In genomic region chr4:171809854-171810253, GRCh38 we compare ENCODE assay signal across 4 cellular contexts.
A peak's percentile ranks its signal among the peaks of the same experiment; 100 is the strongest.
TF ChIP-seq lines count a peak whose summit lies in the region.

No MANE protein-coding gene starts in this region.

TF ChIP-seq in A549, 52 proteins besides CTCF, POLR2A, EP300 and RAD21:
- no peak for TF ChIP-seq ZSCAN20 (CRISPR knock-in tag; IDR thresholded peaks at IDR 0.05)
- TF ChIP-seq MAFK (IDR thresholded peaks at IDR 0.05; ENCODE audit: partially characterized antibody), result peak; percentile 84
TF ChIP-seq in A549: peak in this region for 1.

TF ChIP-seq in IMR-90, 13 proteins besides CTCF, POLR2A, EP300 and RAD21:
- peak; percentile 78 for TF ChIP-seq MAFK (IDR thresholded peaks at IDR 0.05; ENCODE audit: low read depth, low read length)
- no peak for TF ChIP-seq MAZ (IDR thresholded peaks at IDR 0.05; ENCODE audit: borderline replicate concordance, low read depth, low read length)

TF ChIP-seq in K562, 482 proteins besides CTCF, POLR2A, EP300 and RAD21:
- TF ChIP-seq ZNF124 (CRISPR knock-in tag; IDR thresholded peaks at IDR 0.05), result no peak
- TF ChIP-seq ZNF316 (IDR thresholded peaks at IDR 0.05), result peak; percentile 72
- TF ChIP-seq MAFK (IDR thresholded peaks at IDR 0.05; ENCODE audit: low read length), result peak; percentile 33; the same call in 1 of the 2 replicates
- TF ChIP-seq C11orf30 (IDR thresholded peaks at IDR 0.05; ENCODE audit: low read depth), result peak; percentile 40
- TF ChIP-seq MAFG (tag; conservative IDR thresholded peaks at IDR 0.05), result peak; percentile 46; the same call in 1 of the 2 replicates
- TF ChIP-seq MAFF (IDR thresholded peaks at IDR 0.05; ENCODE audit: low read length), result peak; percentile 56; the same call in 1 of the 2 replicates
TF ChIP-seq in K562: peak in this region for 5.

TF ChIP-seq in SK-N-SH, 30 proteins besides CTCF, POLR2A, EP300 and RAD21:
- no peak for TF ChIP-seq NRF1 (IDR thresholded peaks at IDR 0.05; ENCODE audit: low read depth, low read length)
- TF ChIP-seq POLR2AphosphoS5 (IDR thresholded peaks at IDR 0.05; ENCODE audit: low read depth, low read length), result no peak
- no peak for TF ChIP-seq FOXJ3 (CRISPR knock-in tag; IDR thresholded peaks at IDR 0.05)
